ENCODE assay signal across 24 cellular contexts in genomic region chr4:150278206-150278605, GRCh38.
"Had no signal": no experiment of that assay in that cellular context is flagged by ENCODE, and none has a peak within 500 bp of the region (broad histone marks: within the 10 kb centered on the region; RNA-seq: fewer than 3 reads in every experiment).

No MANE protein-coding gene starts in this region.

- H3K27ac ChIP-seq: ascending aorta, brain microvascular endothelial cell, cardiac muscle cell, Peyer's patch, SJSA1 had no signal

- H3K9me3 Mint-ChIP-seq: T-helper 1 cell treated with Interleukin-12 subunit alpha and Interleukin-12 subunit beta and Interleukin-4 antibody, amounts not matched to agents 30 μg/mL and 1 μg/mL, for 36 hours had no signal

- H3K27ac Mint-ChIP-seq: activated B cell treated with CpG ODN at 0.5 μM for 24 hours; activated CD4-positive, alpha-beta T cell treated with anti-CD3 and anti-CD28 coated beads, Interleukin-2, amount 10 ng/mL, durations not matched to agents 24 days and 14 days; activated CD8-positive, alpha-beta memory T cell treated with anti-CD3 and anti-CD28 coated beads, Interleukin-2, amount 10 ng/mL, durations not matched to agents 7 days and 5 days; activated naive CD8-positive, alpha-beta T cell treated with anti-CD3 and anti-CD28 coated beads, Interleukin-2, amount 50 U/mL, for 24 hours; T-helper 1 cell treated with Interleukin-12 subunit alpha and Interleukin-12 subunit beta and Interleukin-4 antibody, amounts not matched to agents 30 μg/mL and 1 μg/mL, for 36 hours had no signal

- H3K27me3 ChIP-seq: ascending aorta, brain microvascular endothelial cell, cardiac muscle cell, Peyer's patch, SJSA1 had no signal

- H3K36me3 ChIP-seq: brain microvascular endothelial cell, cardiac muscle cell, SJSA1 had no signal

- DNase-seq: activated B cell treated with CpG ODN at 0.5 μM for 24 hours; activated CD4-positive, alpha-beta T cell treated with anti-CD3 and anti-CD28 coated beads for 1 hour; activated CD4-positive, alpha-beta T cell treated with anti-CD3 and anti-CD28 coated beads, Interleukin-2, amount 10 ng/mL, durations not matched to agents 24 days and 14 days; activated CD4-positive, alpha-beta T cell treated with anti-CD3 and anti-CD28 coated beads, Interleukin-2, amount 50 U/mL, for 48 hours; activated CD8-positive, alpha-beta memory T cell treated with anti-CD3 and anti-CD28 coated beads, Interleukin-2, amount 10 ng/mL, durations not matched to agents 7 days and 5 days; activated effector memory CD4-positive, alpha-beta T cell treated with anti-CD3 and anti-CD28 coated beads, Interleukin-2, amount 50 U/mL, for 16 hours; activated naive CD4-positive, alpha-beta T cell treated with Interleukin-2 at 50 U/mL for 16 hours; activated naive CD8-positive, alpha-beta T cell treated with anti-CD3 and anti-CD28 coated beads, Interleukin-2, amount 50 U/mL, for 24 hours; activated T-cell treated with anti-CD3 and anti-CD28 coated beads, Interleukin-2, amount 50 U/mL, for 4 hours; amniotic stem cell; brain microvascular endothelial cell; MM.1S; NCI-H1105; NCI-H1436 treated with DMSO at 0.1 percent for 48 hours; NCI-H187; NCI-H2081 treated with DMSO at 0.1 percent for 48 hours; NCI-H446; NCI-H526; Peyer's patch; SHP77 had no signal

- H3K4me1 Mint-ChIP-seq: activated B cell treated with CpG ODN at 0.5 μM for 24 hours had no signal

- H3K4me1 ChIP-seq: ascending aorta had no signal

- H3K4me3 ChIP-seq: ascending aorta, cardiac muscle cell, Peyer's patch, SJSA1 had no signal

- H3K4me3 Mint-ChIP-seq: activated B cell treated with CpG ODN at 0.5 μM for 24 hours; activated CD4-positive, alpha-beta T cell treated with anti-CD3 and anti-CD28 coated beads, Interleukin-2, amount 10 ng/mL, durations not matched to agents 24 days and 14 days; activated CD8-positive, alpha-beta memory T cell treated with anti-CD3 and anti-CD28 coated beads, Interleukin-2, amount 10 ng/mL, durations not matched to agents 7 days and 5 days; activated naive CD8-positive, alpha-beta T cell treated with anti-CD3 and anti-CD28 coated beads, Interleukin-2, amount 50 U/mL, for 24 hours; activated T-cell treated with anti-CD3 and anti-CD28 coated beads, Interleukin-2, amount 50 U/mL, for 4 hours; T-helper 1 cell treated with Interleukin-12 subunit alpha and Interleukin-12 subunit beta and Interleukin-4 antibody, amounts not matched to agents 30 μg/mL and 1 μg/mL, for 36 hours had no signal

- H3K27me3 Mint-ChIP-seq: activated B cell treated with CpG ODN at 0.5 μM for 24 hours; activated CD4-positive, alpha-beta T cell treated with anti-CD3 and anti-CD28 coated beads, Interleukin-2, amount 10 ng/mL, durations not matched to agents 24 days and 14 days; activated CD8-positive, alpha-beta memory T cell treated with anti-CD3 and anti-CD28 coated beads, Interleukin-2, amount 10 ng/mL, durations not matched to agents 7 days and 5 days; activated naive CD8-positive, alpha-beta T cell treated with anti-CD3 and anti-CD28 coated beads, Interleukin-2, amount 50 U/mL, for 24 hours had no signal

- H3K9me3 ChIP-seq: Peyer's patch, SJSA1 had no signal
